1 cellular context compared by ENCODE assay signal in genomic region chr18:63154350-63155152, GRCh38.
TF ChIP-seq lines count a peak whose summit lies in the region.

No MANE protein-coding gene starts in this region.

TF ChIP-seq in GM23338, 12 proteins besides CTCF, POLR2A, EP300 and RAD21 (continued from another document):
- TF ChIP-seq ZNF462 (CRISPR knock-in tag; IDR thresholded peaks at IDR 0.05) (no peak), ZNF114 (CRISPR knock-in tag; IDR thresholded peaks at IDR 0.05) (no peak), ETS1 (IDR thresholded peaks at IDR 0.05) (no peak), JUNB (IDR thresholded peaks at IDR 0.05; ENCODE audit: unreplicated experiment) (no peak), NANOG (IDR thresholded peaks at IDR 0.05; ENCODE audit: borderline replicate concordance) (no peak), STAT1 (IDR thresholded peaks at IDR 0.05; ENCODE audit: unreplicated experiment) (no peak), POLR2AphosphoS5 (IDR thresholded peaks at IDR 0.05; ENCODE audit: low read depth) (no peak), REST (IDR thresholded peaks at IDR 0.05; ENCODE audit: unreplicated experiment) (no peak), EZH2phosphoT487 (IDR thresholded peaks at IDR 0.05; ENCODE audit: unreplicated experiment) (no peak), CREB1 (CRISPR knock-in tag; IDR thresholded peaks at IDR 0.05; ENCODE audit: low read depth) (no peak), EZH2 (IDR thresholded peaks at IDR 0.05; ENCODE audit: low read depth, unreplicated experiment) (no peak)
